Comparison of ENCODE assay signal across 8 cellular contexts in the genomic region with DNA sequence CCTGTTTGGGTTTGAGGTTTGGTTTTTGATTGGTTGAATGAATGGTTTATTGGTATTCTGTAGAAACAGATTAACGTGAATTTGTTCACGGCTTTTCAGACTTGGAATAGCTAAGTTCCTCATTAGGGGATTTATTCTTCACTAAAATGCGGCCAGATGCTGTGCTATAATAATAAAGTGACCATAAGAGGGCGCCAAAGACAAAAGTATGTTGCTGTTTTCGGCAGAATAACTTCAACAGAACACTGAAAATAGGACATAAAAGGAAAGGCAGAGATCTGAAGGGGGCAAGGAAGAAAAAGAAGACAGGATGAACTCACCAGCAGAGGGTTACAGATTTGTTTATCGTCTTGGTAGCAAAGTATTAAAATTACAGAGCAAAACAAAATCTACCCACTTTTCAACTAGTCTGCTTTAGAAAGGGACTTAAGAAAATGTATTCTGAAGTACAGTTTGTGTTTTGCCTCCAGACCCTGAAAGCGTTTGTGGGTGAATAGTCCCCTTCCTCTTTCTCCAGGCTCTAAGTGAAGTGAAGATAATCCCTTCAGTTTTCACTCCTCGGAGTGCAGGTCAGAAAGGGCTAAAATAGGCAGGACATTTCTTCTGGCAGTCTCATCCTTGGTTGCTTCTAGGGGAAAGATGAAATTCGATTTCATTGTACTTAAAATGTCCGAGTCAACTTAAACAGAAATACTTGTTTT.
A peak's percentile ranks its signal among the peaks of the same experiment; 100 is the strongest.
DNase-seq lines count a peak whose midpoint lies in the region; ATAC-seq and TF ChIP-seq lines count a peak whose summit lies in the region.

No MANE protein-coding gene starts in this region.

- DNase-seq in COLO829 (ENCODE audit: low spot score) (peak; percentile 73), GM19240 (ENCODE audit: insufficient read length, low spot score) (peak; percentile 4), NAMALWA (ENCODE audit: low spot score) (peak; percentile 89), SHP77 (lab: John Stamatoyannopoulos, UW) (peak; percentile 35 to 54), endothelial cell (ENCODE audit: low spot score) (peak; percentile 41), mesothelial cell of epicardium (ENCODE audit: low spot score in 2 of 2, unreplicated experiment in 2 of 2) (no peak)

- H3K27ac Mint-ChIP-seq in endothelial cell (ENCODE audit: unreplicated experiment) (no peak overlapping the region), mesothelial cell of epicardium (no peak overlapping the region)

- H3K4me1 Mint-ChIP-seq in endothelial cell (ENCODE audit: unreplicated experiment) (peaks cover 9% of the 10 kb centered on the region), mesothelial cell of epicardium (no peaks in the 10 kb centered on the region)

- no peaks in the 10 kb centered on the region for H3K27me3 Mint-ChIP-seq in endothelial cell (ENCODE audit: unreplicated experiment)
- peaks cover 33% of the 10 kb centered on the region for H3K27me3 Mint-ChIP-seq in mesothelial cell of epicardium (ENCODE audit: low read depth)

- peak; percentile 83 for TF ChIP-seq CTCF in endothelial cell (IDR thresholded peaks at IDR 0.05; ENCODE audit: unreplicated experiment)
- peak; percentile 70 for TF ChIP-seq CTCF in mesothelial cell of epicardium (IDR thresholded peaks at IDR 0.05; ENCODE audit: unreplicated experiment)

- no peaks in the 10 kb centered on the region for H3K9me3 Mint-ChIP-seq in endothelial cell (ENCODE audit: unreplicated experiment)
- H3K9me3 Mint-ChIP-seq in mesothelial cell of epicardium: no peaks in the 10 kb centered on the region

- H3K36me3 Mint-ChIP-seq in endothelial cell (ENCODE audit: low read depth, unreplicated experiment): no peaks in the 10 kb centered on the region
- no peaks in the 10 kb centered on the region for H3K36me3 Mint-ChIP-seq in mesothelial cell of epicardium

- ATAC-seq in GM19397 (IDR thresholded peaks at IDR 0.05; ENCODE audit: unreplicated experiment) (no peak), HG02678 (IDR thresholded peaks at IDR 0.05; ENCODE audit: unreplicated experiment) (no peak)

- H3K4me3 Mint-ChIP-seq in endothelial cell (ENCODE audit: unreplicated experiment) (no peak overlapping the region), mesothelial cell of epicardium (no peak overlapping the region)

Comparison
In these comparisons a context has a peak if more than half of its experiments do, and no peak if none do; other contexts are left out.
1. DNase-seq: peak in COLO829 (single experiment), GM19240 (single experiment), NAMALWA (single experiment), SHP77 (2 of 2) and endothelial cell (single experiment); none in mesothelial cell of epicardium (0 of 2).